ENCODE assay signal across 29 cellular contexts in genomic region chr2:142857247-142858154, GRCh38. TPM values are rescaled to one million over a fixed set of nuclear protein-coding genes. Genes with fewer than 3 reads are reported as not detected.
DNase-seq lines count a peak whose midpoint lies in the region; ATAC-seq, FAIRE-seq and TF ChIP-seq lines count a peak whose summit lies in the region.
"Had no signal": no experiment of that assay in that cellular context is flagged by ENCODE, and none has a peak within 500 bp of the region (broad histone marks: within the 10 kb centered on the region; RNA-seq: fewer than 3 reads in every experiment).

No MANE protein-coding gene starts in this region.

- dilution Hi-C loops in IMR-90 (cut with HindIII; ENCODE audit: low sequenced_read_pairs, unreplicated experiment), result no loop called here

- H3K79me1 ChIP-seq in IMR-90 (ENCODE audit: low read depth in 1 of 2, low read length in 2 of 2), result no peaks in the 10 kb centered on the region

- in situ Hi-C loops in IMR-90 (cut with MboI; ENCODE audit: low sequenced_read_pairs), result no loop called here

- WGBS in IMR-90 (ENCODE audit: extremely low coverage in 2 of 2, insufficient read length in 1 of 2), 2 experiments, result no CpG with 5 or more reads among the region's 5 CpGs

- H2AFZ ChIP-seq in IMR-90 (replicated peaks; ENCODE audit: low read length, poor library complexity), result no peak overlapping the region
- no peak overlapping the region for H2AFZ ChIP-seq in astrocyte (ENCODE audit: low read depth, low read length)

- DNase-seq in Calu3 (no peak), IMR-90 (peak; percentile 46), astrocyte (ENCODE audit: low read depth) (no peak), iris pigment epithelial cell (ENCODE audit: low read depth) (peak; percentile 73), HT-29 (ENCODE audit: low spot score) (no peak)
- DNase-seq: activated B cell treated with CpG ODN at 0.5 μM for 24 hours; activated CD4-positive, alpha-beta memory T cell treated with anti-CD3 and anti-CD28 coated beads, Interleukin-2, amount 10 ng/mL, durations not matched to agents 7 days and 5 days; activated T-cell treated with anti-CD3 and anti-CD28 coated beads, Interleukin-2, amount 50 U/mL, for 4 hours; brain microvascular endothelial cell; erythroblast; GF-D8; heart left ventricle; MG63; naive thymus-derived CD4-positive, alpha-beta T cell; NCI-H2081; NCI-H524 treated with DMSO at 0.1 percent for 48 hours; posterior cingulate gyrus; SHP77 treated with DMSO at 0.1 percent for 48 hours; stimulated activated CD4-positive, alpha-beta T cell treated with anti-CD3 and anti-CD28 coated beads, Interleukin-4, amount 100 ng/mL, for 4 hours; T-helper 2 cell; uterus had no signal

- peak overlapping the region; percentile 65; the same call in 1 of the 2 replicates for H3K18ac ChIP-seq in IMR-90 (ENCODE audit: low read depth, low read length)

- POLR2A ChIA-PET in IMR-90 (lab: Charles Lee; ENCODE audit: unreplicated experiment), result no interaction called here

- no peak overlapping the region for H3K14ac ChIP-seq in IMR-90 (replicated peaks; ENCODE audit: low read depth, low read length)

- peak overlapping the region; percentile 61; the same call in 1 of the 2 replicates for H3K4me2 ChIP-seq in IMR-90 (ENCODE audit: low read depth, low read length)
- no peak overlapping the region for H3K4me2 ChIP-seq in astrocyte (ENCODE audit: low read length)

- H4K20me1 ChIP-seq in IMR-90 (ENCODE audit: insufficient read depth, low read length) (no peaks in the 10 kb centered on the region), astrocyte (ENCODE audit: insufficient read depth, low read length) (no peaks in the 10 kb centered on the region)
- H4K20me1 ChIP-seq: BLaER1 treated with 17β-estradiol and CSF1 and Interleukin-3, amounts not matched to agents 10 nM and 100 nM had no signal

- H3K27me3 Mint-ChIP-seq in Calu3 (ENCODE audit: unreplicated experiment) (no peaks in the 10 kb centered on the region), astrocyte (ENCODE audit: low read depth, unreplicated experiment) (no peaks in the 10 kb centered on the region)
- H3K27me3 Mint-ChIP-seq: activated B cell treated with CpG ODN at 0.5 μM for 24 hours; activated CD4-positive, alpha-beta memory T cell treated with anti-CD3 and anti-CD28 coated beads, Interleukin-2, amount 10 ng/mL, durations not matched to agents 7 days and 5 days; naive thymus-derived CD4-positive, alpha-beta T cell had no signal

- no peak for TF ChIP-seq RAD21 in IMR-90 (IDR thresholded peaks at IDR 0.05; ENCODE audit: low read length)

- BruUV-seq in Calu3 (replicated peaks; lab: Mats Ljungman, UMichigan) (no TSS peak), IMR-90 (replicated peaks; lab: Mats Ljungman, UMichigan) (no TSS peak)

- peak overlapping the region in 1 of 2 experiments; percentile 29; a peak in 2 of 4 replicates for H4K8ac ChIP-seq in IMR-90 (ENCODE audit: low read depth in 2 of 2, low read length in 2 of 2)

- no peak overlapping the region for H2AK5ac ChIP-seq in IMR-90 (ENCODE audit: low read depth, low read length)

- peak overlapping the region; percentile 53 for H4K5ac ChIP-seq in IMR-90 (ENCODE audit: low read depth, low read length)

- TF ChIP-seq CTCF in Calu3 (IDR thresholded peaks at IDR 0.05; ENCODE audit: unreplicated experiment) (no peak), IMR-90 (conservative IDR thresholded peaks at IDR 0.05; ENCODE audit: low read depth, low read length) (no peak), astrocyte (IDR thresholded peaks at IDR 0.05; ENCODE audit: insufficient read depth, low read depth, low read length) (no peak)

- no peaks in the 10 kb centered on the region for H3K9me3 Mint-ChIP-seq in Calu3 (ENCODE audit: low read depth, unreplicated experiment)
- H3K9me3 Mint-ChIP-seq in astrocyte (ENCODE audit: unreplicated experiment), result no peaks in the 10 kb centered on the region
- H3K9me3 Mint-ChIP-seq: activated B cell treated with CpG ODN at 0.5 μM for 24 hours; activated CD4-positive, alpha-beta memory T cell treated with anti-CD3 and anti-CD28 coated beads, Interleukin-2, amount 10 ng/mL, durations not matched to agents 7 days and 5 days; activated naive CD4-positive, alpha-beta T cell treated with anti-CD3 and anti-CD28 coated beads, Interleukin-2, amount 50 U/mL, for 72 hours; activated T-cell treated with anti-CD3 and anti-CD28 coated beads, Interleukin-2, amount 50 U/mL, for 4 hours had no signal

- H3K27me3 ChIP-seq in IMR-90 (ENCODE audit: control insufficient read depth, insufficient read depth, low read length) (peaks cover 3% of the 10 kb centered on the region), astrocyte (ENCODE audit: insufficient read depth, low read length) (no peaks in the 10 kb centered on the region)
- H3K27me3 ChIP-seq: BLaER1 treated with 17β-estradiol and CSF1 and Interleukin-3, amounts not matched to agents 10 nM and 100 nM; brain microvascular endothelial cell; heart left ventricle; MG63; uterus had no signal

- no peak for FAIRE-seq in astrocyte (lab: Jason Lieb, UNC)
- FAIRE-seq: GM12878, islet of Langerhans had no signal

- H3K9ac ChIP-seq in IMR-90 (ENCODE audit: low read depth, low read length) (no peak overlapping the region), astrocyte (ENCODE audit: low read length) (no peak overlapping the region)
- H3K9ac ChIP-seq: BLaER1 treated with 17β-estradiol and CSF1 and Interleukin-3, amounts not matched to agents 10 nM and 100 nM had no signal

- H3K23ac ChIP-seq in IMR-90 (ENCODE audit: low read depth, low read length), result no peak overlapping the region

- ATAC-seq in IMR-90 (ENCODE audit: low read depth) (peak; percentile 72), HG02884 (IDR thresholded peaks at IDR 0.05; ENCODE audit: unreplicated experiment) (no peak), HG03469 (IDR thresholded peaks at IDR 0.05; ENCODE audit: unreplicated experiment) (no peak)
- ATAC-seq: activated naive CD4-positive, alpha-beta T cell treated with anti-CD3 and anti-CD28 coated beads, Interleukin-2, amount 50 U/mL, for 72 hours; activated T-cell treated with anti-CD3 and anti-CD28 coated beads, Interleukin-2, amount 50 U/mL, for 4 hours; GM12878; heart left ventricle; naive thymus-derived CD4-positive, alpha-beta T cell had no signal

- H3K36me3 Mint-ChIP-seq in Calu3 (ENCODE audit: insufficient read depth, unreplicated experiment) (no peaks in the 10 kb centered on the region), astrocyte (ENCODE audit: low read depth, unreplicated experiment) (no peaks in the 10 kb centered on the region)
- H3K36me3 Mint-ChIP-seq: activated naive CD4-positive, alpha-beta T cell treated with anti-CD3 and anti-CD28 coated beads, Interleukin-2, amount 50 U/mL, for 72 hours; naive thymus-derived CD4-positive, alpha-beta T cell had no signal

- H4K91ac ChIP-seq in IMR-90 (ENCODE audit: insufficient read depth, low read depth, low read length), result no peak overlapping the region

- H2BK5ac ChIP-seq in IMR-90 (ENCODE audit: low read depth, low read length, poor library complexity, severe bottlenecking), result peak overlapping the region; percentile 60

- CTCF ChIA-PET in Calu3 (lab: Charles Lee), result interaction anchor here (0.7 kb wide), 1 partner anchor 150 kb away, joined by 3 read pairs; no protein-coding TSS in a partner anchor
- CTCF ChIA-PET in IMR-90 (lab: Yijun Ruan, JAX), result interaction anchor here (0.6 to 0.8 kb wide), 3 partner anchors 9 to 59 kb away, joined by 3 to 5 read pairs (median 4); no protein-coding TSS in a partner anchor

- H3K9me1 ChIP-seq in IMR-90 (ENCODE audit: insufficient read depth, low read length), result no peaks in the 10 kb centered on the region

- peaks cover 41% of the 10 kb centered on the region for H3K4me1 Mint-ChIP-seq in Calu3 (ENCODE audit: low read depth, unreplicated experiment)
- H3K4me1 Mint-ChIP-seq in astrocyte (ENCODE audit: low read depth, unreplicated experiment), result peaks cover 21% of the 10 kb centered on the region
- H3K4me1 Mint-ChIP-seq: activated B cell treated with CpG ODN at 0.5 μM for 24 hours; activated CD4-positive, alpha-beta memory T cell treated with anti-CD3 and anti-CD28 coated beads, Interleukin-2, amount 10 ng/mL, durations not matched to agents 7 days and 5 days; naive thymus-derived CD4-positive, alpha-beta T cell had no signal

- peaks cover 2% of the 10 kb centered on the region for H3K4me1 ChIP-seq in IMR-90 (ENCODE audit: control insufficient read depth, insufficient read depth, low read length)
- H3K4me1 ChIP-seq in astrocyte (ENCODE audit: insufficient read depth, low read length), result no peaks in the 10 kb centered on the region
- H3K4me1 ChIP-seq: uterus had no signal

- H2BK120ac ChIP-seq in IMR-90 (ENCODE audit: low read depth, low read length), result no peak overlapping the region

- H3K4ac ChIP-seq in IMR-90 (ENCODE audit: low read depth, low read length), result no peak overlapping the region

- H3K36me3 ChIP-seq in IMR-90 (ENCODE audit: control insufficient read depth, insufficient read depth, low read length) (no peaks in the 10 kb centered on the region), astrocyte (ENCODE audit: insufficient read depth, low read length) (no peaks in the 10 kb centered on the region)
- H3K36me3 ChIP-seq: BLaER1 treated with 17β-estradiol and CSF1 and Interleukin-3, amounts not matched to agents 10 nM and 100 nM; brain microvascular endothelial cell; heart left ventricle; MG63; uterus had no signal

- H3K4me3 ChIP-seq in IMR-90 (ENCODE audit: insufficient read depth, low read depth, low read length), result no peak overlapping the region
- no peak overlapping the region for H3K4me3 ChIP-seq in astrocyte (ENCODE audit: insufficient read depth, low read depth, low read length)
- H3K4me3 ChIP-seq: BLaER1 treated with 17β-estradiol and CSF1 and Interleukin-3, amounts not matched to agents 10 nM and 100 nM; GM12878; heart left ventricle; MG63; skin epidermis; uterus had no signal

- H3K9me3 ChIP-seq in IMR-90 (ENCODE audit: control insufficient read depth, insufficient read depth, low read length) (no peaks in the 10 kb centered on the region), astrocyte (ENCODE audit: insufficient read depth, low read depth, low read length) (no peaks in the 10 kb centered on the region)
- H3K9me3 ChIP-seq: BLaER1 treated with 17β-estradiol and CSF1 and Interleukin-3, amounts not matched to agents 10 nM and 100 nM; heart left ventricle; MG63; uterus had no signal

- TF ChIP-seq POLR2A in IMR-90 (IDR thresholded peaks at IDR 0.05; ENCODE audit: low read depth, low read length), result no peak

- H3K79me2 ChIP-seq in astrocyte (ENCODE audit: insufficient read depth, low read length), result no peaks in the 10 kb centered on the region

- no peak overlapping the region for H2BK20ac ChIP-seq in IMR-90 (ENCODE audit: low read depth, low read length)

- H3K27ac Mint-ChIP-seq in Calu3 (ENCODE audit: unreplicated experiment), result peak overlapping the region; percentile 81
- peak overlapping the region; percentile 77 for H3K27ac Mint-ChIP-seq in astrocyte (ENCODE audit: unreplicated experiment)
- H3K27ac Mint-ChIP-seq: activated B cell treated with CpG ODN at 0.5 μM for 24 hours; activated CD4-positive, alpha-beta memory T cell treated with anti-CD3 and anti-CD28 coated beads, Interleukin-2, amount 10 ng/mL, durations not matched to agents 7 days and 5 days; activated naive CD4-positive, alpha-beta T cell treated with anti-CD3 and anti-CD28 coated beads, Interleukin-2, amount 50 U/mL, for 72 hours; naive thymus-derived CD4-positive, alpha-beta T cell had no signal

- intact Hi-C loops in Calu3 (cut with micrococcal nuclease; ENCODE audit: unreplicated experiment), result no loop called here
- intact Hi-C loops in IMR-90 (cut with micrococcal nuclease), result no loop called here

- H2BK15ac ChIP-seq in IMR-90 (ENCODE audit: low read depth, low read length), result 0 out of 3 replicates have a peak overlapping the region, but pooled peaks have one; percentile 12

- H3K27ac ChIP-seq in IMR-90 (ENCODE audit: insufficient read depth, low read length) (peak overlapping the region; percentile 9; the same call in 1 of the 2 replicates), astrocyte (ENCODE audit: low read depth, low read length) (no peak overlapping the region)
- H3K27ac ChIP-seq: brain microvascular endothelial cell, heart left ventricle, uterus had no signal

- H3K56ac ChIP-seq in IMR-90 (ENCODE audit: extremely low read depth, insufficient read depth, low read length), result no peak overlapping the region

- no peak overlapping the region for H2AK9ac ChIP-seq in IMR-90 (replicated peaks; ENCODE audit: low read depth, low read length, poor library complexity)

- H3K4me3 Mint-ChIP-seq in Calu3 (ENCODE audit: low read depth, unreplicated experiment) (no peak overlapping the region), astrocyte (ENCODE audit: unreplicated experiment) (no peak overlapping the region)
- H3K4me3 Mint-ChIP-seq: activated B cell treated with CpG ODN at 0.5 μM for 24 hours; activated CD4-positive, alpha-beta memory T cell treated with anti-CD3 and anti-CD28 coated beads, Interleukin-2, amount 10 ng/mL, durations not matched to agents 7 days and 5 days; activated T-cell treated with anti-CD3 and anti-CD28 coated beads, Interleukin-2, amount 50 U/mL, for 4 hours; naive thymus-derived CD4-positive, alpha-beta T cell had no signal

RNA-seq across cellular contexts. Expression of gene KYNU, which starts 20.0 kb away (rescaled TPM):
- 64.2 and 78.7 TPM in 2 replicates for total RNA-seq in Calu3 (2022)
- 2.2 and 2.9 TPM in 2 replicates for total RNA-seq in IMR-90 (2012; rRNA removed)
- polyA plus RNA-seq in IMR-90 (2012; rRNA removed), result 0.53 and 0.75 TPM in 2 replicates
- 0.13 and 0.26 TPM in 2 replicates for polyA plus RNA-seq in IMR-90 (2012; cell fraction: cytosol; rRNA removed)
- 0.04 and 0.56 TPM in 2 replicates for polyA plus RNA-seq in IMR-90 (2012; cell fraction: nucleus; rRNA removed; ENCODE audit: low replicate concordance)
- 0.72 and 1.2 TPM in 2 replicates for total RNA-seq in astrocyte
- 1.1 and 1.2 TPM in 2 replicates for total RNA-seq in HT-29 (2014; rRNA removed; shearing (Covaris generic))
- total RNA-seq: activated CD4-positive, alpha-beta memory T cell treated with anti-CD3 and anti-CD28 coated beads, Interleukin-2, amount 10 ng/mL, durations not matched to agents 7 days and 5 days; activated naive CD4-positive, alpha-beta T cell treated with anti-CD3 and anti-CD28 coated beads, Interleukin-2, amount 50 U/mL, for 72 hours; lung microvascular endothelial cell had no signal

Comparison
In these comparisons a context has a peak if more than half of its experiments do, and no peak if none do; other contexts are left out.
1. DNase-seq: peak in IMR-90 (single experiment) and iris pigment epithelial cell (single experiment); none in Calu3 (single experiment), astrocyte (single experiment) and HT-29 (single experiment).
2. RNA of gene KYNU, which starts 20.0 kb away (total RNA-seq): 64.2 to 78.7 TPM in Calu3; 2.2 to 2.9 TPM in IMR-90, 1.1 to 1.2 TPM in HT-29 and 0.72 to 1.2 TPM in astrocyte; every median in the first group is over 10 times any median in the second.